ENCODE assay signal across 8 cellular contexts in genomic region chr9:70053864-70054263, GRCh38. TPM values are rescaled to one million over a fixed set of nuclear protein-coding genes. Genes with fewer than 3 reads are reported as not detected.
DNase-seq lines count a peak whose midpoint lies in the region; ATAC-seq and TF ChIP-seq lines count a peak whose summit lies in the region.
"Had no signal": no experiment of that assay in that cellular context is flagged by ENCODE, and none has a peak within 500 bp of the region (broad histone marks: within the 10 kb centered on the region; RNA-seq: fewer than 3 reads in every experiment).

No MANE protein-coding gene starts in this region.

- H3K4me1 ChIP-seq in foreskin keratinocyte (peaks cover 30% of the 10 kb centered on the region), tibial artery (peaks cover 0 to 98% (median 73%) of the 10 kb centered on the region in 4 donors), gastrocnemius medialis (peaks cover 18 to 29% of the 10 kb centered on the region in 2 donors)

- in situ Hi-C loops in gastrocnemius medialis (cut with MboI; ENCODE audit: low sequenced_read_pairs in 4 of 4): loop anchor here in 1 of 4 donors (25.0 kb wide), 1 partner anchor 108 kb away; no protein-coding TSS in a partner anchor

- TF ChIP-seq CTCF in foreskin keratinocyte (conservative IDR thresholded peaks at IDR 0.05) (peak; percentile 28), tibial artery (IDR thresholded peaks at IDR 0.05) (no peak), gastrocnemius medialis (IDR thresholded peaks at IDR 0.05 in 4 of 5, conservative IDR thresholded peaks at IDR 0.05 in 1 of 5) (no peak)

- peak; percentile 93 for DNase-seq in HT1080 (ENCODE audit: low read depth)
- DNase-seq in RPMI7951 (ENCODE audit: low read depth): peak; percentile 71
- peak; percentile 68 to 93 for DNase-seq in foreskin keratinocyte
- peak in 1 of 2 donors; percentile 53 for DNase-seq in tibial artery
- DNase-seq in NCI-H1417 (lab: John Stamatoyannopoulos, UW): no peak
- no peak for DNase-seq in activated CD8-positive, alpha-beta memory T cell treated with anti-CD3 and anti-CD28 coated beads, Interleukin-2, amount 50 U/mL, for 4 hours
- no peak for DNase-seq in gastrocnemius medialis
- DNase-seq: stimulated activated CD4-positive, alpha-beta T cell treated with anti-CD3 and anti-CD28 coated beads, Interleukin-15, amount 100 ng/mL, for 24 hours had no signal

- H3K36me3 ChIP-seq in tibial artery (no peaks in the 10 kb centered on the region), gastrocnemius medialis (no peaks in the 10 kb centered on the region)

- TF ChIP-seq POLR2A in gastrocnemius medialis (IDR thresholded peaks at IDR 0.05): no peak

- H3K4me3 ChIP-seq in tibial artery: no peak overlapping the region
- H3K4me3 ChIP-seq in gastrocnemius medialis: no peak overlapping the region

- no peaks in the 10 kb centered on the region for H3K27me3 ChIP-seq in foreskin keratinocyte
- no peaks in the 10 kb centered on the region for H3K27me3 ChIP-seq in tibial artery
- no peaks in the 10 kb centered on the region for H3K27me3 ChIP-seq in gastrocnemius medialis

- intact Hi-C loops in tibial artery (cut with DNase I; ENCODE audit: low total_unique reads): no loop called here
- intact Hi-C loops in gastrocnemius medialis (cut with DNase I; ENCODE audit: low total_unique reads): no loop called here

- H3K27ac ChIP-seq in foreskin keratinocyte (no peak overlapping the region), tibial artery (peak overlapping the region; percentile 86 to 89), gastrocnemius medialis (peak overlapping the region in 2 of 4 donors; percentile 18 to 27)

- peak; percentile 86 for ATAC-seq in foreskin keratinocyte
- no peak for ATAC-seq in gastrocnemius medialis

- H3K9me3 ChIP-seq in tibial artery: no peaks in the 10 kb centered on the region
- no peaks in the 10 kb centered on the region for H3K9me3 ChIP-seq in gastrocnemius medialis

RNA-seq across cellular contexts. Expression of gene MAMDC2, which starts 10.2 kb away (rescaled TPM):
- 0.17 and 0.37 TPM in 2 replicates for total RNA-seq in HT1080 (2014; rRNA removed; shearing (Covaris generic))
- 0.37 and 0.43 TPM in 2 replicates for polyA plus RNA-seq in HT1080 (2015; cell fraction: cytosol; rRNA removed)
- 0.31 and 0.48 TPM in 2 replicates for polyA plus RNA-seq in HT1080 (2015; cell fraction: nucleus; rRNA removed)
- not detected in 2 replicates for total RNA-seq in RPMI7951 (2014; rRNA removed; shearing (Covaris generic))
- total RNA-seq in foreskin keratinocyte (9.4 and 22.7 TPM in 2 replicates), gastrocnemius medialis (1 to 10 TPM; 4.9 to 9.9 (median 8.7) TPM)
- 3.7 and 7.0 TPM in 2 replicates for polyA plus RNA-seq in foreskin keratinocyte

Comparison
In these comparisons a context has a peak if more than half of its experiments do, and no peak if none do; other contexts are left out.
1. DNase-seq: peak in HT1080 (single experiment), RPMI7951 (single experiment) and foreskin keratinocyte (2 of 2); none in NCI-H1417 (0 of 3), activated CD8-positive, alpha-beta memory T cell treated with anti-CD3 and anti-CD28 coated beads, Interleukin-2, amount 50 U/mL, for 4 hours (single experiment) and gastrocnemius medialis (0 of 2).